ENCODE assay signal across 8 cellular contexts in the genomic region with DNA sequence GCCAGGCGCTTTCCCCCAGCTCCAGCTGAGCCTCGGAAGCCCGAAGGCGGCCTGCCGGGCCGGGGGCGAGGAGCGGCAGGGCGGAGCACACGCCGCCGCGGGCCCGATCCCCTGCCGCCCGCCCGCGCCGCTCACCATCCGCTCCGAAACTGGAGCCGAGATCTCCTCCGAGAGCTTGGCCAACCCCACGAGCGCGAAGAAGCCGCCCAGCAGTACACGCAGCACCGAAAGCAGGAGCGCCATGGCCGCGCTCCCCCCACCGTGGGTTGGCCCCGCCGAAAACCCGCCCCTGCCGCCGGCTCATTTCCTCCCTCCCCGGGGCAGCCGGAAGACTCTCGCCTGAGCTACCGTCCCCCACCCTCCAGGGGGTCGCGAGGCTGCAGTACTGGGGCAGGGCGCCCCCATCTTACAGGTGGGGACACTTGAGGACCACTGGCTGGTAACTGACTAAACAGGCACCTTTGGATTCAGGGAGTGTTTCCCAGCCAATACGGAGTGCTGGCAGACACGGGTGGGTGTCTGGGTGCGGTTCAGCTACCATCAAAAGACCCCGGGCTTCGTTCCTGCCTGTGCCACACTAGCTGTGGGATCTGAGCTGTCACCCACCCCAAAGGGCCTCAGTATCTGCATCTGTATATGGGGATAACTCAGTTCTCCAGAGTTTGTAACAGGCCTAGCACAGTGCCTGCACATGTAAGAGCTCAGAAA. TPM values are rescaled to one million over a fixed set of nuclear protein-coding genes. Genes with fewer than 3 reads are reported as not detected.
DNase-seq lines count a peak whose midpoint lies in the region; ATAC-seq and TF ChIP-seq lines count a peak whose summit lies in the region.

A gene (minus strand): TSS at position 285 of the 708 bp plus-strand sequence. CDS start 42 bp downstream, at position 243.

- H3K36me3 Mint-ChIP-seq in activated T-helper 17 cell treated with anti-CD3 and anti-CD28 coated beads, Interleukin-2, amount 50 U/mL, for 72 hours (ENCODE audit: low read depth), result peaks cover 24% of the 10 kb centered on the region
- no peaks in the 10 kb centered on the region for H3K36me3 Mint-ChIP-seq in natural killer cell treated with Interleukin-12 subunit alpha and Interleukin-12 subunit beta and Interleukin-15 and Interleukin-18, amount 100 ng/mL, for 72 hours

- no peaks in the 10 kb centered on the region for H3K9me3 Mint-ChIP-seq in activated T-helper 17 cell treated with anti-CD3 and anti-CD28 coated beads, Interleukin-2, amount 50 U/mL, for 72 hours
- H3K9me3 Mint-ChIP-seq in natural killer cell treated with Interleukin-12 subunit alpha and Interleukin-12 subunit beta and Interleukin-15 and Interleukin-18, amount 100 ng/mL, for 72 hours, result no peaks in the 10 kb centered on the region

- no peaks in the 10 kb centered on the region for H3K27me3 Mint-ChIP-seq in activated T-helper 17 cell treated with anti-CD3 and anti-CD28 coated beads, Interleukin-2, amount 50 U/mL, for 72 hours
- no peaks in the 10 kb centered on the region for H3K27me3 Mint-ChIP-seq in natural killer cell treated with Interleukin-12 subunit alpha and Interleukin-12 subunit beta and Interleukin-15 and Interleukin-18, amount 100 ng/mL, for 72 hours

- H3K4me1 Mint-ChIP-seq in activated T-helper 17 cell treated with anti-CD3 and anti-CD28 coated beads, Interleukin-2, amount 50 U/mL, for 72 hours, result peaks cover 18% of the 10 kb centered on the region
- peaks cover 20 to 31% of the 10 kb centered on the region in 2 donors for H3K4me1 Mint-ChIP-seq in natural killer cell treated with Interleukin-12 subunit alpha and Interleukin-12 subunit beta and Interleukin-15 and Interleukin-18, amount 100 ng/mL, for 72 hours (ENCODE audit: low read depth in 2 of 2)

- H3K4me3 Mint-ChIP-seq in activated T-helper 17 cell treated with anti-CD3 and anti-CD28 coated beads, Interleukin-2, amount 50 U/mL, for 72 hours, result peak within 1 kb of the TSS; percentile 97
- H3K4me3 Mint-ChIP-seq in natural killer cell treated with Interleukin-12 subunit alpha and Interleukin-12 subunit beta and Interleukin-15 and Interleukin-18, amount 100 ng/mL, for 72 hours, result peak within 1 kb of the TSS; percentile 96

- peak within 1 kb of the TSS; percentile 88 for H3K4me3 ChIP-seq in BLaER1

- no peaks in the 10 kb centered on the region for H3K27me3 ChIP-seq in BLaER1

- ATAC-seq in GM19043 (IDR thresholded peaks at IDR 0.05; ENCODE audit: low read depth, unreplicated experiment), result peak; percentile 65
- peak; percentile 84 for ATAC-seq in HG03354 (IDR thresholded peaks at IDR 0.05; ENCODE audit: poor library complexity, severe bottlenecking, unreplicated experiment)
- ATAC-seq in activated T-helper 17 cell treated with anti-CD3 and anti-CD28 coated beads, Interleukin-2, amount 50 U/mL, for 72 hours (replicated peaks), result peak; percentile 95
- ATAC-seq in natural killer cell treated with Interleukin-12 subunit alpha and Interleukin-12 subunit beta and Interleukin-15 and Interleukin-18, amount 100 ng/mL, for 72 hours, result peak; percentile 96

- peak within 1 kb of the TSS; percentile 95 for H3K9ac ChIP-seq in BLaER1

- peaks cover 25% of the 10 kb centered on the region for H3K36me3 ChIP-seq in BLaER1

- peak within 1 kb of the TSS; percentile 96 for H3K27ac ChIP-seq in BLaER1

- H3K4me2 ChIP-seq in BLaER1, result peak within 1 kb of the TSS; percentile 94

- H3K27ac Mint-ChIP-seq in activated T-helper 17 cell treated with anti-CD3 and anti-CD28 coated beads, Interleukin-2, amount 50 U/mL, for 72 hours, result peak within 1 kb of the TSS; percentile 95
- peak within 1 kb of the TSS; percentile 88 to 96 for H3K27ac Mint-ChIP-seq in natural killer cell treated with Interleukin-12 subunit alpha and Interleukin-12 subunit beta and Interleukin-15 and Interleukin-18, amount 100 ng/mL, for 72 hours

- H4K20me1 ChIP-seq in BLaER1, result no peaks in the 10 kb centered on the region

- peak; percentile 41 for DNase-seq in fibroblast of peridontal ligament (ENCODE audit: extremely low read depth)
- peak; percentile 89 for DNase-seq in natural killer cell treated with Interleukin-12 subunit alpha and Interleukin-12 subunit beta and Interleukin-15 and Interleukin-18, amount 100 ng/mL, for 72 hours (ENCODE audit: low spot score)
- peak; percentile 79 for DNase-seq in stimulated activated naive CD4-positive, alpha-beta T cell treated with Interleukin-2 at 50 U/mL for 16 hours (lab: John Stamatoyannopoulos, UW)

- H3K4me1 ChIP-seq in BLaER1, result peaks cover 54% of the 10 kb centered on the region

- H3K9me3 ChIP-seq in BLaER1, result no peaks in the 10 kb centered on the region

TF ChIP-seq in PFSK-1, 5 proteins besides CTCF, POLR2A, EP300 and RAD21:
- TF ChIP-seq FOXP2 (optimal IDR thresholded peaks at IDR 0.05; ENCODE audit: borderline replicate concordance, extremely low read depth, extremely low read length, insufficient read depth) (no peak), POLR2AphosphoS5 (IDR thresholded peaks at IDR 0.05; ENCODE audit: low read depth, low read length) (peak; percentile 64; the same call in 1 of the 2 replicates), TAF1 (IDR thresholded peaks at IDR 0.05; ENCODE audit: borderline replicate concordance, insufficient read depth, low read length) (0 out of 2 replicates have a peak, but pooled peaks have one; percentile 34)
TF ChIP-seq in PFSK-1: peak in this region for 2.

RNA-seq across cellular contexts. Expression of the gene that starts here (rescaled TPM):
- polyA plus RNA-seq in PFSK-1 (2012; ENCODE audit: insufficient read length, low read depth), result 13.2 TPM
- total RNA-seq in activated T-helper 17 cell treated with anti-CD3 and anti-CD28 coated beads, Interleukin-2, amount 50 U/mL, for 72 hours, result 10 to 100 TPM; 13.1 to 17.3 TPM
- 10 to 100 TPM; 14.3 to 20.3 TPM for total RNA-seq in natural killer cell treated with Interleukin-12 subunit alpha and Interleukin-12 subunit beta and Interleukin-15 and Interleukin-18, amount 100 ng/mL, for 72 hours

Comparison
In these comparisons a context has a peak if more than half of its experiments do, and no peak if none do; other contexts are left out.
1. Peak in every context shown above with its lines: DNase-seq, ATAC-seq, H3K4me3 ChIP-seq and H3K27ac ChIP-seq.